Comparison of ENCODE assay signal across 9 cellular contexts in the genomic region with DNA sequence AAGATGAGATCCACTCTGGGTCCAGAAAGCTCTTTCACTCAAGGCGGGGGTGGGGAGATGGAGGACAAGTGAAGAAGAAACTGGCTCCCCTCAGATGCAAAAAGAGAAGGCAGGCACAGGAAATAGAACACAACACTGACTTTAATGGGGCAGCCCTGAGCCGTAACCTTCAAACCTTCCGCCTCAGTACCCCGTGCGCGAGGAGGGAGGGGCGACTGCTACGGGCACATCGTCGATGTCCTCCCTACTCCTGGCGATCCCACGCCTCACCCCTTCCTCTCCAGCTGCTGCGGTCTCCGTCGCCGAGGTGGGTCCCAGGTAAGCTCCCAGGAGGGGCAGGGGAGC. TPM values are rescaled to one million over a fixed set of nuclear protein-coding genes. Genes with fewer than 3 reads are reported as not detected.
A peak's percentile ranks its signal among the peaks of the same experiment; 100 is the strongest.
DNase-seq lines count a peak whose midpoint lies in the region; ATAC-seq and TF ChIP-seq lines count a peak whose summit lies in the region.
"Had no signal": no experiment of that assay in that cellular context is flagged by ENCODE, and none has a peak within 500 bp of the region (broad histone marks: within the 10 kb centered on the region; RNA-seq: fewer than 3 reads in every experiment).

No MANE protein-coding gene starts in this region.

- no peak overlapping the region; the same call in 1 of the 2 replicates for H3K9ac ChIP-seq in MM.1S (ENCODE audit: low read length)

- peak overlapping the region; percentile 54 for H3K4me3 Mint-ChIP-seq in neural crest cell

- H4K20me1 ChIP-seq in MM.1S (ENCODE audit: insufficient read depth, low read length) = no peaks in the 10 kb centered on the region

- H2AFZ ChIP-seq in MM.1S (ENCODE audit: low read length) = peak overlapping the region; percentile 91

- no peaks in the 10 kb centered on the region for H3K79me2 ChIP-seq in MM.1S (ENCODE audit: low read length)

- ATAC-seq in HG03045 (IDR thresholded peaks at IDR 0.05; ENCODE audit: unreplicated experiment) (no peak), HG02870 (IDR thresholded peaks at IDR 0.05; ENCODE audit: unreplicated experiment) (no peak)

- H3K9me2 ChIP-seq in MM.1S (replicated peaks; ENCODE audit: insufficient read depth, low read length) = no peaks in the 10 kb centered on the region

- peaks cover 16% of the 10 kb centered on the region for H3K4me1 Mint-ChIP-seq in neural crest cell

- no peaks in the 10 kb centered on the region for H3K36me3 ChIP-seq in MM.1S (replicated peaks; ENCODE audit: insufficient read depth, low read length)

- peaks cover 7% of the 10 kb centered on the region; the same call in 1 of the 2 replicates for H3F3A ChIP-seq in MM.1S (ENCODE audit: insufficient read depth, low read length)

- no peaks in the 10 kb centered on the region for H3K9me3 ChIP-seq in MM.1S (replicated peaks; ENCODE audit: insufficient read depth, low read length)

- peaks cover 26% of the 10 kb centered on the region for H3K27me3 ChIP-seq in MM.1S (replicated peaks; ENCODE audit: insufficient read depth, low read length)

- TF ChIP-seq CTCF in AG09309 (IDR thresholded peaks at IDR 0.05; ENCODE audit: control insufficient read depth, insufficient read depth, low read depth, low read length, missing control alignments) (no peak), MM.1S (IDR thresholded peaks at IDR 0.05; ENCODE audit: low read length) (no peak), neural crest cell (conservative IDR thresholded peaks at IDR 0.05) (no peak)

- H3K36me3 Mint-ChIP-seq in neural crest cell (ENCODE audit: low read depth) = no peaks in the 10 kb centered on the region

- H3K27me3 Mint-ChIP-seq in neural crest cell (ENCODE audit: low read depth) = peaks cover 66% of the 10 kb centered on the region

- H3K27ac ChIP-seq in MM.1S (ENCODE audit: low read length) = no peak overlapping the region

- H3K27ac Mint-ChIP-seq in neural crest cell (ENCODE audit: unreplicated experiment) = no peak overlapping the region

- peak overlapping the region; percentile 83 for H3K4me2 ChIP-seq in MM.1S (ENCODE audit: low read depth, low read length)

- no peaks in the 10 kb centered on the region for H3K9me3 Mint-ChIP-seq in neural crest cell

- H3K4me3 ChIP-seq in AG09309 (ENCODE audit: control insufficient read depth, low read depth, low read length) (peak overlapping the region; percentile 60), MM.1S (ENCODE audit: low read length) (peak overlapping the region; percentile 61)
- H3K4me3 ChIP-seq: K562 had no signal

- H3K4me1 ChIP-seq in MM.1S (ENCODE audit: low read length) = peaks cover 10% of the 10 kb centered on the region

- DNase-seq in AG09309 (ENCODE audit: low read depth) (no peak), MM.1S (no peak), epidermal melanocyte (ENCODE audit: insufficient read length, low spot score) (peak; percentile 15), neural crest cell (ENCODE audit: low read depth, low spot score) (no peak), DMS153 (lab: John Stamatoyannopoulos, UW) (no peak)
- DNase-seq in NK-92 treated with Interleukin-12 subunit alpha and Interleukin-12 subunit beta, amount 100 ng/mL, for 24 hours (lab: John Stamatoyannopoulos, UW) = no peak

RNA-seq across cellular contexts. Expression of a gene that starts 3.9 kb away (rescaled TPM):
- 0.54 and 0.55 TPM in 2 replicates for total RNA-seq in neural crest cell
- total RNA-seq: K562 had no signal

RNA-seq across cellular contexts. Expression of a gene that starts 9.2 kb away (rescaled TPM):
- total RNA-seq in neural crest cell = 82.1 and 83.6 TPM in 2 replicates

RNA-seq across cellular contexts. Expression of a gene that starts 9.8 kb away (rescaled TPM):
- total RNA-seq in neural crest cell = 86.0 and 93.0 TPM in 2 replicates

RNA-seq across cellular contexts. Expression of a gene that starts 18.8 kb away (rescaled TPM):
- 46.5 and 47.5 TPM in 2 replicates for total RNA-seq in neural crest cell

RNA-seq across cellular contexts. Expression of a gene that starts 43.0 kb away (rescaled TPM):
- 9.3 and 12.8 TPM in 2 replicates for total RNA-seq in neural crest cell
